Comparison of ENCODE assay signal across 8 cellular contexts in genomic region chr2:96009833-96010232, GRCh38. TPM values are rescaled to one million over a fixed set of nuclear protein-coding genes. Genes with fewer than 3 reads are reported as not detected.
A peak's percentile ranks its signal among the peaks of the same experiment; 100 is the strongest.
DNase-seq lines count a peak whose midpoint lies in the region; ATAC-seq and TF ChIP-seq lines count a peak whose summit lies in the region.
"Not testable (repeated sequence)": the region's sequence is repeated elsewhere in the genome, so short reads cannot be mapped to it uniquely, and the experiment has no call there.

No MANE protein-coding gene starts in this region.

- not testable (repeated sequence) for TF ChIP-seq EP300 in SK-N-SH (IDR thresholded peaks at IDR 0.05; ENCODE audit: borderline replicate concordance in 1 of 2, low read depth in 1 of 2, low read length in 1 of 2); esophagus muscularis mucosa (IDR thresholded peaks at IDR 0.05); transverse colon (IDR thresholded peaks at IDR 0.05; ENCODE audit: low read depth)

- not testable (repeated sequence) for TF ChIP-seq POLR2A in esophagus muscularis mucosa (IDR thresholded peaks at IDR 0.05; ENCODE audit: low read depth); transverse colon (IDR thresholded peaks at IDR 0.05)

- intact Hi-C loops in ascending aorta (cut with DNase I); esophagus muscularis mucosa (cut with DNase I); left colon (cut with DNase I, micrococcal nuclease); transverse colon (cut with DNase I; ENCODE audit: low total_unique reads): not testable (repeated sequence)

- not testable (repeated sequence) for H3K79me2 ChIP-seq in SK-N-SH (ENCODE audit: insufficient read depth); parathyroid adenoma

- WGBS in SK-N-SH (ENCODE audit: low lambda C conversion rate): 38% methylated on average over 9 of the region's 10 CpGs
- WGBS in esophagus muscularis mucosa: 17% methylated on average over 6 of the region's 10 CpGs
- 12% methylated on average over 10 of the region's 10 CpGs; no CpG with 5 or more reads in 1 of the 2 donors for WGBS in transverse colon (ENCODE audit: low coverage in 1 of 2), 2 donors

- H2AFZ ChIP-seq in SK-N-SH (ENCODE audit: low read depth): peak overlapping the region; percentile 84; the same call in 1 of the 2 replicates
- H2AFZ ChIP-seq in parathyroid adenoma: peak overlapping the region; percentile 97

- not testable (repeated sequence) for H3K27ac ChIP-seq in SK-N-SH (ENCODE audit: low read depth in 2 of 2, low read length in 1 of 2)
- peak overlapping the region; percentile 88 to 90 for H3K27ac ChIP-seq in ascending aorta
- peak overlapping the region; percentile 77 to 89 (median 86) for H3K27ac ChIP-seq in esophagus muscularis mucosa (replicated peaks in 1 of 4)
- peak overlapping the region; percentile 45 for H3K27ac ChIP-seq in parathyroid adenoma
- H3K27ac ChIP-seq in transverse colon: peak overlapping the region; percentile 78 to 88 (median 82)

- H3K9me2 ChIP-seq in SK-N-SH: not testable (repeated sequence)

- H3K4me1 ChIP-seq in SK-N-SH (ENCODE audit: control insufficient read depth in 1 of 2, insufficient read depth in 2 of 2, low read depth in 1 of 2, low read length in 1 of 2); ascending aorta; parathyroid adenoma; transverse colon: not testable (repeated sequence)
- H3K4me1 ChIP-seq in esophagus muscularis mucosa: peaks cover 11 to 29% (median 23%) of the 10 kb centered on the region in 4 donors

- in situ Hi-C loops in transverse colon (cut with MboI; ENCODE audit: low pct_ligation_motif_present in 1 of 4, low pct_unique_long_range_greater_than_20kb in 1 of 4, low sequenced_read_pairs in 3 of 4): loop anchor here (25.0 kb wide), 4 partner anchors 102 to 502 kb away; partner anchors contain the start of genes ADRA2B (in 3 of the 4), CIAO1 (in 1 of the 4), NEURL3 (in 1 of the 4) and TMEM127 (in 1 of the 4)

- H3K4me2 ChIP-seq in SK-N-SH (peak overlapping the region; percentile 78), parathyroid adenoma (ENCODE audit: low read length) (peak overlapping the region; percentile 62)

- not testable (repeated sequence) for H3F3A ChIP-seq in SK-N-SH (replicated peaks; ENCODE audit: insufficient read depth)

- H3K27me3 ChIP-seq in SK-N-SH (ENCODE audit: insufficient read depth); ascending aorta; esophagus muscularis mucosa; parathyroid adenoma (ENCODE audit: control insufficient read depth, insufficient read depth, low read length); transverse colon: not testable (repeated sequence)

- TF ChIP-seq RAD21 in SK-N-SH (IDR thresholded peaks at IDR 0.05; ENCODE audit: low read length): not testable (repeated sequence)

- TF ChIP-seq CTCF in SK-N-SH (IDR thresholded peaks at IDR 0.05); ascending aorta (IDR thresholded peaks at IDR 0.05); esophagus muscularis mucosa (IDR thresholded peaks at IDR 0.05); parathyroid adenoma (IDR thresholded peaks at IDR 0.05); transverse colon (IDR thresholded peaks at IDR 0.05): not testable (repeated sequence)

- H3K9me3 ChIP-seq in SK-N-SH; ascending aorta; esophagus muscularis mucosa; parathyroid adenoma (ENCODE audit: control insufficient read depth, low read length); transverse colon: not testable (repeated sequence)

- peak; percentile 47 for DNase-seq in ELF-1 (ENCODE audit: low read depth, low spot score)
- DNase-seq in SK-N-SH; ascending aorta (ENCODE audit: low spot score in 2 of 2); esophagus muscularis mucosa (ENCODE audit: extremely low spot score): not testable (repeated sequence)
- DNase-seq in left colon: peak in 1 of 2 donors; percentile 47
- peak; percentile 46 for DNase-seq in transverse colon

- peak overlapping the region; percentile 65 for H3K9ac ChIP-seq in SK-N-SH
- not testable (repeated sequence) for H3K9ac ChIP-seq in parathyroid adenoma

- not testable (repeated sequence) for H3K36me3 ChIP-seq in SK-N-SH (replicated peaks in 1 of 2; ENCODE audit: control insufficient read depth in 1 of 2, insufficient read depth in 2 of 2, low read length in 1 of 2); ascending aorta; esophagus muscularis mucosa; parathyroid adenoma (ENCODE audit: control insufficient read depth, insufficient read depth, low read length); transverse colon

- CTCF ChIA-PET in SK-N-SH (lab: Yijun Ruan, JAX): interaction anchor here (1.3 to 2.7 kb wide), 4 partner anchors 13 to 165 kb away, joined by 6 to 14 read pairs (median 9); partner anchors contain the start of gene ADRA2B

- POLR2A ChIA-PET in SK-N-SH (lab: Yijun Ruan, JAX): interaction anchor here (1.0 kb wide), 1 partner anchor 138 kb away, joined by 3 read pairs; no protein-coding TSS in a partner anchor

- ATAC-seq in HG03064 (IDR thresholded peaks at IDR 0.05; ENCODE audit: low read depth, unreplicated experiment) (peak; percentile 6), left colon (peak; percentile 74)

- peak overlapping the region; percentile 46 to 60 for H3K4me3 ChIP-seq in SK-N-SH (ENCODE audit: low read depth in 2 of 2, low read length in 1 of 2)
- peak overlapping the region; percentile 61 to 82 for H3K4me3 ChIP-seq in ascending aorta
- H3K4me3 ChIP-seq in esophagus muscularis mucosa: peak overlapping the region; percentile 60 to 72 (median 62)
- H3K4me3 ChIP-seq in parathyroid adenoma (ENCODE audit: low read depth, low read length): peak overlapping the region; percentile 52
- H3K4me3 ChIP-seq in transverse colon: peak overlapping the region; percentile 29 to 74 (median 54)

- H4K20me1 ChIP-seq in SK-N-SH (ENCODE audit: insufficient read depth): not testable (repeated sequence)

RNA-seq across cellular contexts. Expression of gene ANKRD36C, which starts 18.2 kb away (rescaled TPM):
- polyA plus RNA-seq in SK-N-SH (2012; rRNA removed): 1.8 and 2.9 TPM in 2 replicates
- polyA plus RNA-seq in SK-N-SH (2012; cell fraction: cytosol; rRNA removed): 1.2 and 1.6 TPM in 2 replicates
- polyA plus RNA-seq in SK-N-SH (2012; cell fraction: nucleus; rRNA removed): 4.5 and 7.3 TPM in 2 replicates
- 12.1 TPM for total RNA-seq in ascending aorta
- 10 to 100 TPM in 3 of 4 donors, 1 to 10 TPM in 1; 6.0 to 20.3 (median 12.5) TPM for total RNA-seq in esophagus muscularis mucosa
- total RNA-seq in left colon: 10 to 100 TPM; 28.6 to 31.4 TPM
- 10 to 100 TPM; 38.6 to 81.2 (median 60.0) TPM for total RNA-seq in transverse colon

RNA-seq across cellular contexts. Expression of gene GPAT2, which starts 24.9 kb away (rescaled TPM):
- polyA plus RNA-seq in SK-N-SH (2012; rRNA removed): not detected in 2 replicates
- polyA plus RNA-seq in SK-N-SH (2012; cell fraction: cytosol; rRNA removed): not detected in 2 replicates
- 0.02 and 0.09 TPM in 2 replicates for polyA plus RNA-seq in SK-N-SH (2012; cell fraction: nucleus; rRNA removed)
- total RNA-seq in ascending aorta (9.4 TPM), esophagus muscularis mucosa (1 to 10 TPM; 4.2 to 10.0 (median 8.3) TPM), left colon (1 to 10 TPM; 3.0 to 5.3 TPM), transverse colon (1 to 10 TPM; 1.4 to 3.7 (median 2.7) TPM)
